In genomic region chr17:75845933-75846700, GRCh38 we compare ENCODE assay signal across 8 cellular contexts. TPM values are rescaled to one million over a fixed set of nuclear protein-coding genes. Genes with fewer than 3 reads are reported as not detected.
DNase-seq lines count a peak whose midpoint lies in the region; ATAC-seq and TF ChIP-seq lines count a peak whose summit lies in the region.

No MANE protein-coding gene starts in this region.

- intact Hi-C loops in heart left ventricle (cut with DNase I) (loop anchor here in 4 of 10 donors (1.0 to 10.0 kb wide), 3 partner anchors 30 to 69 kb away; partner anchors contain the start of gene TRIM65 (in 1 of the 4)), left cardiac atrium (cut with DNase I) (loop anchor here in 1 of 2 donors (10.0 kb wide), 1 partner anchor 71 kb away; a partner anchor contains a TSS), breast epithelium (cut with DNase I; ENCODE audit: low total_unique reads) (loop anchor here (10.0 kb wide), 1 partner anchor 61 kb away; the partner anchor contains the start of gene UNK), uterus (cut with DNase I; ENCODE audit: low total_unique reads) (loop anchor here (10.0 kb wide), 1 partner anchor 49 kb away; the partner anchor contains the start of gene TRIM65)

- no peak overlapping the region for H3K4me3 ChIP-seq in heart left ventricle
- no peak overlapping the region for H3K4me3 ChIP-seq in breast epithelium
- peak overlapping the region in 1 of 2 donors; percentile 15 for H3K4me3 ChIP-seq in mucosa of rectum (ENCODE audit: low read length in 2 of 2)
- no peak overlapping the region for H3K4me3 ChIP-seq in uterus

- peaks cover 36 to 82% (median 67%) of the 10 kb centered on the region in 12 donors for H3K4me1 ChIP-seq in heart left ventricle
- H3K4me1 ChIP-seq in breast epithelium = peaks cover 16 to 53% of the 10 kb centered on the region in 2 donors
- H3K4me1 ChIP-seq in mucosa of rectum (ENCODE audit: control insufficient read depth in 2 of 2, insufficient read depth in 2 of 2, low read length in 2 of 2) = peaks cover 18 to 35% of the 10 kb centered on the region in 2 donors
- peaks cover 4 to 14% of the 10 kb centered on the region in 2 donors for H3K4me1 ChIP-seq in uterus

- peak in 2 of 4 donors; percentile 1 to 6 for ATAC-seq in heart left ventricle
- ATAC-seq in left cardiac atrium = no peak
- no peak for ATAC-seq in GM18517 (IDR thresholded peaks at IDR 0.05; ENCODE audit: unreplicated experiment)

- H3K36me3 ChIP-seq in heart left ventricle (peaks cover 3 to 62% (median 56%) of the 10 kb centered on the region in 9 donors), breast epithelium (peaks cover 7% of the 10 kb centered on the region), mucosa of rectum (ENCODE audit: control insufficient read depth in 2 of 2, insufficient read depth in 2 of 2, low read length in 2 of 2) (peaks cover 34 to 46% of the 10 kb centered on the region in 2 donors), uterus (no peaks in the 10 kb centered on the region)

- H3K27ac ChIP-seq in heart left ventricle (peak overlapping the region; percentile 56 to 99 (median 84)), breast epithelium (peak overlapping the region; percentile 94 to 95), mucosa of rectum (ENCODE audit: low read depth in 2 of 2, low read length in 2 of 2) (peak overlapping the region; percentile 86 to 87), uterus (peak overlapping the region; percentile 47 to 48)

- DNase-seq in heart left ventricle (peak in 1 of 5 donors; percentile 53), left cardiac atrium (no peak), breast epithelium (ENCODE audit: low spot score in 2 of 2) (no peak), uterus (no peak), NCI-H1436 treated with DMSO at 0.1 percent for 48 hours (lab: John Stamatoyannopoulos, UW) (no peak)
- no peak for DNase-seq in activated CD4-positive, alpha-beta T cell treated with anti-CD3 and anti-CD28 coated beads for 48 hours

- TF ChIP-seq POLR2A in heart left ventricle (IDR thresholded peaks at IDR 0.05) (no peak), breast epithelium (IDR thresholded peaks at IDR 0.05) (no peak), uterus (IDR thresholded peaks at IDR 0.05) (no peak)

- peak overlapping the region; percentile 47 to 75 for H3K9ac ChIP-seq in mucosa of rectum (ENCODE audit: low read depth in 1 of 2, low read length in 2 of 2)

- 58 to 65% (median 63%) methylated on average over 22 of the region's 22 CpGs for WGBS in heart left ventricle, 4 donors

- TF ChIP-seq CTCF in heart left ventricle (IDR thresholded peaks at IDR 0.05) = no peak
- TF ChIP-seq CTCF in breast epithelium (IDR thresholded peaks at IDR 0.05) = no peak
- TF ChIP-seq CTCF in uterus (IDR thresholded peaks at IDR 0.05) = no peak

- H3K9me3 ChIP-seq in heart left ventricle (no peaks in the 10 kb centered on the region), breast epithelium (no peaks in the 10 kb centered on the region), mucosa of rectum (ENCODE audit: control insufficient read depth in 2 of 2, low read length in 2 of 2) (no peaks in the 10 kb centered on the region), uterus (no peaks in the 10 kb centered on the region)

- no peaks in the 10 kb centered on the region for H3K27me3 ChIP-seq in heart left ventricle
- H3K27me3 ChIP-seq in breast epithelium = no peaks in the 10 kb centered on the region
- no peaks in the 10 kb centered on the region for H3K27me3 ChIP-seq in mucosa of rectum (ENCODE audit: control insufficient read depth in 2 of 2, insufficient read depth in 2 of 2, low read length in 2 of 2)
- H3K27me3 ChIP-seq in uterus = no peaks in the 10 kb centered on the region

RNA-seq across cellular contexts. Expression of gene UNC13D, which starts 1.9 kb away (rescaled TPM):
- total RNA-seq in heart left ventricle (10 to 100 TPM in 2 of 9 donors, 1 to 10 TPM in 7; 2.1 to 28.5 (median 6.0) TPM), left cardiac atrium (10 to 100 TPM; 22.1 to 34.0 TPM), breast epithelium (10 to 100 TPM in 1 of 3 donors, 1 to 10 TPM in 2; 5.6 to 15.5 (median 8.5) TPM), uterus (10 to 100 TPM in 2 of 4 donors, 1 to 10 TPM in 2; 1.2 to 32.7 (median 11.8) TPM)
- polyA plus RNA-seq in heart left ventricle = 1 to 10 TPM; 4.5 to 5.8 TPM

RNA-seq across cellular contexts. Expression of gene WBP2, which starts 9.0 kb away (rescaled TPM):
- total RNA-seq in heart left ventricle (100 to 1,000 TPM; 134 to 311 (median 158) TPM), left cardiac atrium (100 to 1,000 TPM; 106 to 122 TPM), breast epithelium (10 to 100 TPM; 44.9 to 63.2 (median 62.9) TPM), uterus (100 to 1,000 TPM in 1 of 4 donors, 10 to 100 TPM in 3; 19.7 to 115 (median 34.5) TPM)
- 100 to 1,000 TPM; 128 to 217 TPM for polyA plus RNA-seq in heart left ventricle

RNA-seq across cellular contexts. Expression of gene TRIM47, which starts 32.3 kb away (rescaled TPM):
- 10 to 100 TPM; 20.3 to 53.4 (median 31.8) TPM for total RNA-seq in heart left ventricle
- 10 to 100 TPM; 20.1 to 23.3 TPM for polyA plus RNA-seq in heart left ventricle
- total RNA-seq in left cardiac atrium = 10 to 100 TPM; 22.9 to 25.3 TPM
- 10 to 100 TPM; 15.4 to 26.1 (median 23.3) TPM for total RNA-seq in breast epithelium
- total RNA-seq in uterus = 10 to 100 TPM in 3 of 4 donors, 1 to 10 TPM in 1; 6.8 to 70.1 (median 19.0) TPM

RNA-seq across cellular contexts. Expression of gene TRIM65, which starts 50.6 kb away (rescaled TPM):
- 10 to 100 TPM in 3 of 9 donors, 1 to 10 TPM in 6; 6.8 to 16.1 (median 9.5) TPM for total RNA-seq in heart left ventricle
- 10 to 100 TPM in 1 of 2 donors, 1 to 10 TPM in 1; 7.5 to 10.5 TPM for polyA plus RNA-seq in heart left ventricle
- 1 to 10 TPM; 8.4 to 9.9 TPM for total RNA-seq in left cardiac atrium
- total RNA-seq in breast epithelium = 10 to 100 TPM; 16.7 to 28.8 (median 23.3) TPM
- 10 to 100 TPM; 20.0 to 36.9 (median 30.1) TPM for total RNA-seq in uterus

RNA-seq across cellular contexts. Expression of gene MRPL38, which starts 58.6 kb away (rescaled TPM):
- 100 to 1,000 TPM in 5 of 9 donors, 10 to 100 TPM in 4; 54.8 to 126 (median 106) TPM for total RNA-seq in heart left ventricle
- polyA plus RNA-seq in heart left ventricle = 100 to 1,000 TPM in 1 of 2 donors, 10 to 100 TPM in 1; 79.7 to 111 TPM
- total RNA-seq in left cardiac atrium = 10 to 100 TPM; 73.7 to 83.4 TPM
- 10 to 100 TPM; 29.4 to 39.0 (median 36.6) TPM for total RNA-seq in breast epithelium
- 10 to 100 TPM; 32.3 to 99.8 (median 47.8) TPM for total RNA-seq in uterus
